16 cellular contexts compared by ENCODE assay signal in genomic region chr2:120786559-120786960, GRCh38. TPM values are rescaled to one million over a fixed set of nuclear protein-coding genes. Genes with fewer than 3 reads are reported as not detected.
"Had no signal": no experiment of that assay in that cellular context is flagged by ENCODE, and none has a peak within 500 bp of the region (broad histone marks: within the 10 kb centered on the region; RNA-seq: fewer than 3 reads in every experiment).

No MANE protein-coding gene starts in this region.

- H3K27me3 ChIP-seq: brain microvascular endothelial cell, hepatocyte, right atrium auricular region, tibial nerve had no signal

- H3K36me3 Mint-ChIP-seq: activated naive CD4-positive, alpha-beta T cell treated with anti-CD3 and anti-CD28 coated beads, Interleukin-2, amount 50 U/mL, for 72 hours; stimulated activated naive B cell treated with anti-CD40 and anti-IgM and Interleukin-4, amounts not matched to agents 10 μg/mL and 1 μg/mL and 100 μg/mL, for 72 hours had no signal

- H3K9me3 Mint-ChIP-seq: activated naive CD4-positive, alpha-beta T cell treated with anti-CD3 and anti-CD28 coated beads, Interleukin-2, amount 50 U/mL, for 72 hours; dendritic cell treated with granulocyte-macrophage colony-stimulating factor and Interleukin-4, amounts not matched to agents 40 ng/mL and 50 ng/mL, for 4 days; effector memory CD8-positive, alpha-beta T cell; stimulated activated naive B cell treated with anti-CD40 and anti-IgM and Interleukin-4, amounts not matched to agents 10 μg/mL and 1 μg/mL and 100 μg/mL, for 72 hours; T-helper 2 cell treated with Interferon-gamma antibody and Interleukin-4, amounts not matched to agents 5 μg/mL and 100 μg/mL, for 36 hours had no signal

- DNase-seq: activated effector memory CD4-positive, alpha-beta T cell treated with anti-CD3 and anti-CD28 coated beads, Interleukin-2, amount 50 U/mL, for 16 hours; activated T-cell treated with anti-CD3 and anti-CD28 coated beads, Interleukin-2, amount 50 U/mL, for 1 hour; amniotic stem cell; brain microvascular endothelial cell; effector memory CD8-positive, alpha-beta T cell; stimulated activated CD4-positive, alpha-beta T cell treated with anti-CD3 and anti-CD28 coated beads, Interleukin-1b, Interleukin-23, amount 100 ng/mL, for 48 hours; stimulated activated naive B cell treated with anti-CD40 and anti-IgM and Interleukin-4, amounts not matched to agents 10 μg/mL and 1 μg/mL and 100 μg/mL, for 72 hours; SW 1271 had no signal

- H3K27me3 Mint-ChIP-seq: stimulated activated naive B cell treated with anti-CD40 and anti-IgM and Interleukin-4, amounts not matched to agents 10 μg/mL and 1 μg/mL and 100 μg/mL, for 72 hours had no signal

- H3K4me3 ChIP-seq: hepatocyte, right atrium auricular region, tibial nerve had no signal

- H3K27ac Mint-ChIP-seq: activated naive CD4-positive, alpha-beta T cell treated with anti-CD3 and anti-CD28 coated beads, Interleukin-2, amount 50 U/mL, for 72 hours; dendritic cell treated with granulocyte-macrophage colony-stimulating factor and Interleukin-4, amounts not matched to agents 40 ng/mL and 50 ng/mL, for 4 days; effector memory CD8-positive, alpha-beta T cell; stimulated activated naive B cell treated with anti-CD40 and anti-IgM and Interleukin-4, amounts not matched to agents 10 μg/mL and 1 μg/mL and 100 μg/mL, for 72 hours; T-helper 2 cell treated with Interferon-gamma antibody and Interleukin-4, amounts not matched to agents 5 μg/mL and 100 μg/mL, for 36 hours had no signal

- H3K4me1 Mint-ChIP-seq: stimulated activated naive B cell treated with anti-CD40 and anti-IgM and Interleukin-4, amounts not matched to agents 10 μg/mL and 1 μg/mL and 100 μg/mL, for 72 hours had no signal

- H3K27ac ChIP-seq: brain microvascular endothelial cell, hepatocyte, neutrophil, right atrium auricular region, tibial nerve had no signal

- H3K4me3 Mint-ChIP-seq: dendritic cell treated with granulocyte-macrophage colony-stimulating factor and Interleukin-4, amounts not matched to agents 40 ng/mL and 50 ng/mL, for 4 days; effector memory CD8-positive, alpha-beta T cell; stimulated activated naive B cell treated with anti-CD40 and anti-IgM and Interleukin-4, amounts not matched to agents 10 μg/mL and 1 μg/mL and 100 μg/mL, for 72 hours; T-helper 2 cell treated with Interferon-gamma antibody and Interleukin-4, amounts not matched to agents 5 μg/mL and 100 μg/mL, for 36 hours had no signal

- ATAC-seq: activated CD4-positive, CD25-positive, alpha-beta regulatory T cell treated with anti-CD3 and anti-CD28 coated beads, Interleukin-2, amount 50 U/mL, for 24 hours; activated naive CD4-positive, alpha-beta T cell treated with anti-CD3 and anti-CD28 coated beads, Interleukin-2, amount 50 U/mL, for 72 hours; effector memory CD8-positive, alpha-beta T cell; stimulated activated naive B cell treated with anti-CD40 and anti-IgM and Interleukin-4, amounts not matched to agents 10 μg/mL and 1 μg/mL and 100 μg/mL, for 72 hours had no signal

- H3K36me3 ChIP-seq: brain microvascular endothelial cell, neutrophil, right atrium auricular region, tibial nerve had no signal

- H3K9me3 ChIP-seq: neutrophil, right atrium auricular region, tibial nerve had no signal

RNA-seq across cellular contexts. Expression of gene GLI2, which starts 50.9 kb away (rescaled TPM):
- total RNA-seq: activated naive CD4-positive, alpha-beta T cell treated with anti-CD3 and anti-CD28 coated beads, Interleukin-2, amount 50 U/mL, for 72 hours had no signal
